14 cellular contexts compared by ENCODE assay signal in genomic region chr5:150298701-150299451, GRCh38. TPM values are rescaled to one million over a fixed set of nuclear protein-coding genes. Genes with fewer than 3 reads are reported as not detected.
DNase-seq lines count a peak whose midpoint lies in the region; ATAC-seq, FAIRE-seq and TF ChIP-seq lines count a peak whose summit lies in the region.
"Had no signal": no experiment of that assay in that cellular context is flagged by ENCODE, and none has a peak within 500 bp of the region (broad histone marks: within the 10 kb centered on the region; RNA-seq: fewer than 3 reads in every experiment).

No MANE protein-coding gene starts in this region.

- WGBS in SK-N-SH (ENCODE audit: low lambda C conversion rate): 45% methylated on average over 10 of the region's 10 CpGs
- 83 to 89% methylated on average over 10 of the region's 10 CpGs for WGBS in pancreas, 2 donors
- WGBS in HepG2 (ENCODE audit: low lambda C conversion rate): 77% methylated on average over 10 of the region's 10 CpGs

- H3K36me3 ChIP-seq in SK-N-SH (replicated peaks in 1 of 2; ENCODE audit: control insufficient read depth in 1 of 2, insufficient read depth in 2 of 2, low read length in 1 of 2) (no peaks in the 10 kb centered on the region), fibroblast of lung (ENCODE audit: control insufficient read depth, insufficient read depth, low read length) (peaks cover 2% of the 10 kb centered on the region), pancreas (no peaks in the 10 kb centered on the region), HepG2 (replicated peaks in 1 of 2; ENCODE audit: control insufficient read depth in 1 of 2, insufficient read depth in 2 of 2, low read length in 2 of 2) (no peaks in the 10 kb centered on the region; a peak in 1 of 5 replicates)
- H3K36me3 ChIP-seq: spleen had no signal

- H3K4me1 ChIP-seq in SK-N-SH (ENCODE audit: control insufficient read depth in 1 of 2, insufficient read depth in 2 of 2, low read depth in 1 of 2, low read length in 1 of 2) (peaks cover 4 to 21% of the 10 kb centered on the region in 2 experiments; a peak in 3 of 4 replicates), fibroblast of lung (ENCODE audit: control insufficient read depth, extremely low read depth, insufficient read depth, low read length) (peaks cover 37% of the 10 kb centered on the region), pancreas (peaks cover 0 to 4% (median 0%) of the 10 kb centered on the region in 3 donors), HepG2 (ENCODE audit: insufficient read depth, low read length) (peaks cover 60% of the 10 kb centered on the region)

- H3K4me2 ChIP-seq in SK-N-SH (peak overlapping the region; percentile 21; the same call in 1 of the 2 replicates), fibroblast of lung (ENCODE audit: extremely low read depth, insufficient read depth, low read length) (no peak overlapping the region), HepG2 (ENCODE audit: low read depth, low read length) (no peak overlapping the region)

- H3K9me2 ChIP-seq in SK-N-SH: no peaks in the 10 kb centered on the region

- ATAC-seq in pancreas: peak in 3 of 4 donors; percentile 13 to 28 (median 28)
- no peak for ATAC-seq in HepG2
- ATAC-seq: activated naive CD4-positive, alpha-beta T cell treated with anti-CD3 and anti-CD28 coated beads, Interleukin-2, amount 50 U/mL, for 72 hours had no signal

- FAIRE-seq in pancreas (lab: Jason Lieb, UNC): no peak
- no peak for FAIRE-seq in HepG2 (lab: Jason Lieb, UNC)
- FAIRE-seq: GM19239 had no signal

- TF ChIP-seq POLR2A in HepG2 (IDR thresholded peaks at IDR 0.05; ENCODE audit: insufficient read depth in 1 of 2, low read depth in 2 of 2, low read length in 2 of 2): no peak

- H3K4me3 ChIP-seq in SK-N-SH (ENCODE audit: low read depth in 2 of 2, low read length in 1 of 2) (no peak overlapping the region), fibroblast of lung (replicated peaks in 1 of 4; ENCODE audit: control extremely low read depth in 1 of 4, insufficient read depth in 1 of 4, low read depth in 3 of 4, low read length in 4 of 4) (no peak overlapping the region), pancreas (no peak overlapping the region), HepG2 (replicated peaks in 1 of 3; ENCODE audit: insufficient read depth in 1 of 3, low read depth in 2 of 3, low read length in 3 of 3) (no peak overlapping the region)
- H3K4me3 ChIP-seq: spleen had no signal

- peaks cover 14% of the 10 kb centered on the region for H3F3A ChIP-seq in SK-N-SH (replicated peaks; ENCODE audit: insufficient read depth)

- peak overlapping the region; percentile 34; the same call in 1 of the 2 replicates for H3K9ac ChIP-seq in SK-N-SH
- H3K9ac ChIP-seq in fibroblast of lung (ENCODE audit: insufficient read depth, low read length): no peak overlapping the region
- H3K9ac ChIP-seq in HepG2 (ENCODE audit: insufficient read depth, low read depth, low read length): no peak overlapping the region

- H3K79me2 ChIP-seq in SK-N-SH (ENCODE audit: insufficient read depth): no peaks in the 10 kb centered on the region
- peaks cover 22% of the 10 kb centered on the region for H3K79me2 ChIP-seq in fibroblast of lung (ENCODE audit: control insufficient read depth, insufficient read depth, low read length)
- H3K79me2 ChIP-seq in HepG2 (ENCODE audit: insufficient read depth, low read length): peaks cover 13% of the 10 kb centered on the region

- DNase-seq in EL (peak; percentile 95), SK-N-SH (no peak), fibroblast of lung (ENCODE audit: low read depth in 2 of 2) (peak; percentile 97), pancreas (no peak), NCI-H345 (lab: John Stamatoyannopoulos, UW) (no peak), Ammon's horn (ENCODE audit: low spot score) (no peak), HepG2 (ENCODE audit: low spot score) (no peak), GM20000 (ENCODE audit: low spot score) (no peak)
- DNase-seq: NCI-H2107, spleen, T-helper 2 cell had no signal

- BruUV-seq in HepG2 (replicated peaks; lab: Mats Ljungman, UMichigan): no TSS peak

- no peaks in the 10 kb centered on the region for H4K20me1 ChIP-seq in SK-N-SH (ENCODE audit: insufficient read depth)
- H4K20me1 ChIP-seq in fibroblast of lung (ENCODE audit: control insufficient read depth, extremely low read depth, insufficient read depth, low read length): no peaks in the 10 kb centered on the region
- H4K20me1 ChIP-seq in HepG2 (ENCODE audit: insufficient read depth, low read length): no peaks in the 10 kb centered on the region

- in situ Hi-C loops in HepG2 (cut with HindIII; ENCODE audit: extremely low pct_ligation_motif_present, low pct_unique_long_range_greater_than_20kb): loop anchor here (10.0 kb wide), 1 partner anchor 146 kb away; the partner anchor contains the start of gene RPS14

- no peaks in the 10 kb centered on the region for H3K27me3 ChIP-seq in SK-N-SH (ENCODE audit: insufficient read depth)
- no peaks in the 10 kb centered on the region for H3K27me3 ChIP-seq in fibroblast of lung (ENCODE audit: control insufficient read depth, insufficient read depth, low read length)
- H3K27me3 ChIP-seq in pancreas: peaks cover 0 to 6% (median 0%) of the 10 kb centered on the region in 4 donors
- no peaks in the 10 kb centered on the region for H3K27me3 ChIP-seq in HepG2 (ENCODE audit: control insufficient read depth in 1 of 2, insufficient read depth in 2 of 2, low read length in 2 of 2)

- POLR2A ChIA-PET in SK-N-SH (lab: Yijun Ruan, JAX): no interaction called here
- POLR2A ChIA-PET in HepG2 (lab: Yijun Ruan, JAX): interaction anchor here (1.7 kb wide), 1 partner anchor 9 kb away, joined by 5 read pairs; no protein-coding TSS in a partner anchor

- CTCF ChIA-PET in SK-N-SH (lab: Yijun Ruan, JAX): interaction anchor here (0.6 to 1.2 kb wide), 3 partner anchors 10 to 51 kb away, joined by 3 read pairs; no protein-coding TSS in a partner anchor
- CTCF ChIA-PET in HepG2 (lab: Yijun Ruan, JAX; ENCODE audit: low intra/inter-chr PET ratio, low total read pairs): no interaction called here

- intact Hi-C loops in pancreas (cut with DNase I): no loop called here
- intact Hi-C loops in HepG2 (cut with micrococcal nuclease; ENCODE audit: unreplicated experiment): no loop called here

- no peaks in the 10 kb centered on the region for H3K9me3 ChIP-seq in SK-N-SH
- no peaks in the 10 kb centered on the region for H3K9me3 ChIP-seq in fibroblast of lung (ENCODE audit: control insufficient read depth, insufficient read depth, low read depth, low read length)
- no peaks in the 10 kb centered on the region for H3K9me3 ChIP-seq in pancreas
- no peaks in the 10 kb centered on the region for H3K9me3 ChIP-seq in HepG2 (ENCODE audit: low read length)
- H3K9me3 ChIP-seq: spleen had no signal

- TF ChIP-seq RAD21 in SK-N-SH (IDR thresholded peaks at IDR 0.05; ENCODE audit: low read length): no peak
- no peak for TF ChIP-seq RAD21 in HepG2 (CRISPR knock-in tag; IDR thresholded peaks at IDR 0.05)

- no peak overlapping the region for H2AFZ ChIP-seq in SK-N-SH (ENCODE audit: low read depth)
- no peak overlapping the region for H2AFZ ChIP-seq in fibroblast of lung (ENCODE audit: low read length)
- H2AFZ ChIP-seq in HepG2 (ENCODE audit: low read length): no peak overlapping the region

- no peak for TF ChIP-seq EP300 in SK-N-SH (IDR thresholded peaks at IDR 0.05; ENCODE audit: borderline replicate concordance in 1 of 2, low read depth in 1 of 2, low read length in 1 of 2)
- TF ChIP-seq EP300 in HepG2 (IDR thresholded peaks at IDR 0.05; ENCODE audit: low read depth in 2 of 2, low read length in 2 of 2): no peak
- no peak for TF ChIP-seq EP300 in HepG2 (CRISPR knock-in tag; IDR thresholded peaks at IDR 0.05; ENCODE audit: borderline replicate concordance)

- peak overlapping the region in 1 of 2 experiments; percentile 90; a peak in 2 of 4 replicates for H3K27ac ChIP-seq in SK-N-SH (ENCODE audit: low read depth in 2 of 2, low read length in 1 of 2)
- peak overlapping the region; percentile 55 for H3K27ac ChIP-seq in fibroblast of lung (ENCODE audit: insufficient read depth, low read length)
- no peak overlapping the region for H3K27ac ChIP-seq in pancreas
- H3K27ac ChIP-seq in HepG2 (ENCODE audit: extremely low read length, insufficient read depth, low read length): no peak overlapping the region
- H3K27ac ChIP-seq: spleen had no signal

- TF ChIP-seq CTCF in SK-N-SH (IDR thresholded peaks at IDR 0.05) (no peak), fibroblast of lung (conservative IDR thresholded peaks at IDR 0.05 in 1 of 2, IDR thresholded peaks at IDR 0.05 in 1 of 2; ENCODE audit: low read depth in 1 of 2, low read length in 2 of 2) (no peak), pancreas (IDR thresholded peaks at IDR 0.05) (no peak), HepG2 (CRISPR knock-in tag; IDR thresholded peaks at IDR 0.05) (no peak), GM20000 (IDR thresholded peaks at IDR 0.05; ENCODE audit: extremely low read depth, missing control alignments) (no peak)

RNA-seq across cellular contexts. Expression of gene ARSI, which starts 3.8 kb away (rescaled TPM):
- polyA plus RNA-seq in SK-N-SH (2012; rRNA removed) (0.03 and 0.20 TPM in 2 replicates), fibroblast of lung (3.3 and 12.5 TPM in 2 replicates), pancreas (not detected), HepG2 (2011; rRNA removed) (4.2 and 6.4 TPM in 2 replicates)
- 0.01 and 0.04 TPM in 2 replicates for polyA plus RNA-seq in SK-N-SH (2012; cell fraction: cytosol; rRNA removed)
- 0.04 and 0.16 TPM in 2 replicates for polyA plus RNA-seq in SK-N-SH (2012; cell fraction: nucleus; rRNA removed)
- total RNA-seq in fibroblast of lung (5.9 and 8.5 TPM in 2 replicates), pancreas (under 1 TPM in 5 of 6 donors, not detected in 1; 0.14 to 0.87 (median 0.24) TPM), HepG2 (2016; rRNA removed; fragmentation: Illumina TruSeq; extraction: Trizol) (17.6 and 33.9 TPM in 2 replicates)
- polyA plus RNA-seq in fibroblast of lung (2012): 6.5 and 18.6 TPM in 2 replicates
- 16.3 and 29.0 TPM in 2 replicates for polyA minus RNA-seq in fibroblast of lung (ENCODE audit: low replicate concordance)
- total RNA-seq in HepG2 (2016; cell fraction: cytosol; rRNA removed; fragmentation: Illumina TruSeq; extraction: Trizol; ENCODE audit: low read depth): 3.1 and 3.4 TPM in 2 replicates
- total RNA-seq in HepG2 (2016; cell fraction: insoluble cytoplasmic fraction; rRNA removed; fragmentation: Illumina TruSeq; extraction: Trizol): 21.4 and 37.4 TPM in 2 replicates
- 11.0 and 13.0 TPM in 2 replicates for total RNA-seq in HepG2 (2016; cell fraction: membrane; rRNA removed; fragmentation: Illumina TruSeq; extraction: Trizol)
- 25.8 and 28.7 TPM in 2 replicates for total RNA-seq in HepG2 (2016; cell fraction: nucleus; rRNA removed; fragmentation: Illumina TruSeq; extraction: Trizol)
- 6.1 and 8.6 TPM in 2 replicates for polyA plus RNA-seq in HepG2 (2011; cell fraction: cytosol; rRNA removed)
- polyA plus RNA-seq in HepG2 (2011; cell fraction: nucleus; rRNA removed): 5.3 and 5.7 TPM in 2 replicates
- polyA plus RNA-seq in HepG2 (2012): 2.2 and 3.5 TPM in 2 replicates
- polyA plus RNA-seq in HepG2 (2016; cell fraction: cytosol; fragmentation: Illumina TruSeq; extraction: Trizol; ENCODE audit: low read depth): 2.1 and 2.4 TPM in 2 replicates
- polyA plus RNA-seq in HepG2 (2016; cell fraction: insoluble cytoplasmic fraction; fragmentation: Illumina TruSeq; extraction: Trizol; ENCODE audit: low read depth): 14.2 and 17.0 TPM in 2 replicates
- 5.0 and 7.0 TPM in 2 replicates for polyA plus RNA-seq in HepG2 (2016; cell fraction: membrane; fragmentation: Illumina TruSeq; extraction: Trizol; ENCODE audit: low read depth)
- 29.1 and 30.1 TPM in 2 replicates for polyA plus RNA-seq in HepG2 (2016; cell fraction: nucleus; fragmentation: Illumina TruSeq; extraction: Trizol; ENCODE audit: insufficient read depth, low read depth)
- polyA minus RNA-seq in HepG2 (2011; rRNA and poly(A)+ RNA removed; ENCODE audit: low replicate concordance): 0.07 and 16.9 TPM in 2 replicates
- 5.9 and 6.4 TPM in 2 replicates for polyA minus RNA-seq in HepG2 (2011; cell fraction: cytosol; rRNA and poly(A)+ RNA removed)
- polyA minus RNA-seq in HepG2 (2011; cell fraction: nucleus; rRNA and poly(A)+ RNA removed): 4.8 and 6.6 TPM in 2 replicates
- total RNA-seq: activated naive CD4-positive, alpha-beta T cell treated with anti-CD3 and anti-CD28 coated beads, Interleukin-2, amount 50 U/mL, for 72 hours had no signal

RNA-seq across cellular contexts. Expression of gene CAMK2A, which starts 9.3 kb away (rescaled TPM):
- polyA plus RNA-seq in SK-N-SH (2012; rRNA removed): 0.05 and 0.10 TPM in 2 replicates
- polyA plus RNA-seq in SK-N-SH (2012; cell fraction: cytosol; rRNA removed): 0.01 and 0.03 TPM in 2 replicates
- 0.05 and 0.20 TPM in 2 replicates for polyA plus RNA-seq in SK-N-SH (2012; cell fraction: nucleus; rRNA removed)
- total RNA-seq in fibroblast of lung: 0.77 and 2.1 TPM in 2 replicates
- 1.5 and 3.1 TPM in 2 replicates for polyA plus RNA-seq in fibroblast of lung
- polyA plus RNA-seq in fibroblast of lung (2012): 1.8 and 4.1 TPM in 2 replicates
- 1.3 and 2.5 TPM in 2 replicates for polyA minus RNA-seq in fibroblast of lung (ENCODE audit: low replicate concordance)
- under 1 TPM in 4 of 6 donors, not detected in 2; 0.03 to 0.19 (median 0.06) TPM for total RNA-seq in pancreas
- under 1 TPM in 1 of 2 donors, not detected in 1; 0.12 TPM for polyA plus RNA-seq in pancreas
- total RNA-seq in HepG2 (2016; rRNA removed; fragmentation: Illumina TruSeq; extraction: Trizol): 0.11 TPM in 1 of 2 replicates, not detected in the other
- not detected in 2 replicates for total RNA-seq in HepG2 (2016; cell fraction: cytosol; rRNA removed; fragmentation: Illumina TruSeq; extraction: Trizol; ENCODE audit: low read depth)
- 0.03 and 0.09 TPM in 2 replicates for total RNA-seq in HepG2 (2016; cell fraction: insoluble cytoplasmic fraction; rRNA removed; fragmentation: Illumina TruSeq; extraction: Trizol)
- total RNA-seq in HepG2 (2016; cell fraction: membrane; rRNA removed; fragmentation: Illumina TruSeq; extraction: Trizol): not detected in 2 replicates
- total RNA-seq in HepG2 (2016; cell fraction: nucleus; rRNA removed; fragmentation: Illumina TruSeq; extraction: Trizol): 0.25 and 0.40 TPM in 2 replicates
- polyA plus RNA-seq in HepG2 (2011; rRNA removed): 0.16 TPM in 1 of 2 replicates, not detected in the other
- polyA plus RNA-seq in HepG2 (2011; cell fraction: cytosol; rRNA removed): 0.03 and 0.04 TPM in 2 replicates
- 0.09 and 0.39 TPM in 2 replicates for polyA plus RNA-seq in HepG2 (2011; cell fraction: nucleus; rRNA removed)
- 0.03 and 0.08 TPM in 2 replicates for polyA plus RNA-seq in HepG2 (2012)
- polyA plus RNA-seq in HepG2 (2016; cell fraction: cytosol; fragmentation: Illumina TruSeq; extraction: Trizol; ENCODE audit: low read depth): 0.06 TPM in 1 of 2 replicates, not detected in the other
- 0.05 TPM in 1 of 2 replicates, not detected in the other for polyA plus RNA-seq in HepG2 (2016; cell fraction: insoluble cytoplasmic fraction; fragmentation: Illumina TruSeq; extraction: Trizol; ENCODE audit: low read depth)
- polyA plus RNA-seq in HepG2 (2016; cell fraction: membrane; fragmentation: Illumina TruSeq; extraction: Trizol; ENCODE audit: low read depth): not detected in 2 replicates
- polyA plus RNA-seq in HepG2 (2016; cell fraction: nucleus; fragmentation: Illumina TruSeq; extraction: Trizol; ENCODE audit: insufficient read depth, low read depth): 0.34 and 0.43 TPM in 2 replicates
- 0.14 TPM in 1 of 2 replicates, not detected in the other for polyA minus RNA-seq in HepG2 (2011; rRNA and poly(A)+ RNA removed; ENCODE audit: low replicate concordance)
- polyA minus RNA-seq in HepG2 (2011; cell fraction: cytosol; rRNA and poly(A)+ RNA removed): not detected in 2 replicates
- polyA minus RNA-seq in HepG2 (2011; cell fraction: nucleus; rRNA and poly(A)+ RNA removed): 0.12 TPM in 1 of 2 replicates, not detected in the other
- total RNA-seq: activated naive CD4-positive, alpha-beta T cell treated with anti-CD3 and anti-CD28 coated beads, Interleukin-2, amount 50 U/mL, for 72 hours; subcutaneous adipose tissue had no signal

RNA-seq across cellular contexts. Expression of gene TCOF1, which starts 58.6 kb away (rescaled TPM):
- polyA plus RNA-seq in SK-N-SH (2012; rRNA removed) (21.9 and 33.0 TPM in 2 replicates), fibroblast of lung (8.5 and 12.1 TPM in 2 replicates), pancreas (10 to 100 TPM; 15.8 to 19.9 TPM), HepG2 (2011; rRNA removed) (9.9 and 10.1 TPM in 2 replicates)
- polyA plus RNA-seq in SK-N-SH (2012; cell fraction: cytosol; rRNA removed): 17.0 and 24.0 TPM in 2 replicates
- 92.6 and 94.3 TPM in 2 replicates for polyA plus RNA-seq in SK-N-SH (2012; cell fraction: nucleus; rRNA removed)
- total RNA-seq in fibroblast of lung (10.6 and 11.0 TPM in 2 replicates), pancreas (10 to 100 TPM in 5 of 6 donors, 1 to 10 TPM in 1; 8.7 to 19.5 (median 12.8) TPM), HepG2 (2016; rRNA removed; fragmentation: Illumina TruSeq; extraction: Trizol) (41.6 and 44.5 TPM in 2 replicates)
- polyA plus RNA-seq in fibroblast of lung (2012): 20.0 and 24.0 TPM in 2 replicates
- 18.2 and 19.0 TPM in 2 replicates for polyA minus RNA-seq in fibroblast of lung (ENCODE audit: low replicate concordance)
- 7.0 and 8.0 TPM in 2 replicates for total RNA-seq in HepG2 (2016; cell fraction: cytosol; rRNA removed; fragmentation: Illumina TruSeq; extraction: Trizol; ENCODE audit: low read depth)
- 34.8 and 42.9 TPM in 2 replicates for total RNA-seq in HepG2 (2016; cell fraction: insoluble cytoplasmic fraction; rRNA removed; fragmentation: Illumina TruSeq; extraction: Trizol)
- 12.4 and 12.6 TPM in 2 replicates for total RNA-seq in HepG2 (2016; cell fraction: membrane; rRNA removed; fragmentation: Illumina TruSeq; extraction: Trizol)
- 38.8 and 43.2 TPM in 2 replicates for total RNA-seq in HepG2 (2016; cell fraction: nucleus; rRNA removed; fragmentation: Illumina TruSeq; extraction: Trizol)
- polyA plus RNA-seq in HepG2 (2011; cell fraction: cytosol; rRNA removed): 5.7 and 7.4 TPM in 2 replicates
- polyA plus RNA-seq in HepG2 (2011; cell fraction: nucleus; rRNA removed): 27.8 and 31.6 TPM in 2 replicates
- polyA plus RNA-seq in HepG2 (2012): 14.9 and 19.7 TPM in 2 replicates
- polyA plus RNA-seq in HepG2 (2016; cell fraction: cytosol; fragmentation: Illumina TruSeq; extraction: Trizol; ENCODE audit: low read depth): 2.9 and 3.4 TPM in 2 replicates
- 38.4 and 54.0 TPM in 2 replicates for polyA plus RNA-seq in HepG2 (2016; cell fraction: insoluble cytoplasmic fraction; fragmentation: Illumina TruSeq; extraction: Trizol; ENCODE audit: low read depth)
- 6.2 and 8.3 TPM in 2 replicates for polyA plus RNA-seq in HepG2 (2016; cell fraction: membrane; fragmentation: Illumina TruSeq; extraction: Trizol; ENCODE audit: low read depth)
- polyA plus RNA-seq in HepG2 (2016; cell fraction: nucleus; fragmentation: Illumina TruSeq; extraction: Trizol; ENCODE audit: insufficient read depth, low read depth): 61.9 and 69.6 TPM in 2 replicates
- polyA minus RNA-seq in HepG2 (2011; rRNA and poly(A)+ RNA removed; ENCODE audit: low replicate concordance): 16.4 and 42.6 TPM in 2 replicates
- 9.8 and 12.7 TPM in 2 replicates for polyA minus RNA-seq in HepG2 (2011; cell fraction: cytosol; rRNA and poly(A)+ RNA removed)
- polyA minus RNA-seq in HepG2 (2011; cell fraction: nucleus; rRNA and poly(A)+ RNA removed): 19.2 and 20.5 TPM in 2 replicates

Comparison
In these comparisons a context has a peak if more than half of its experiments do, and no peak if none do; other contexts are left out.
1. DNase-seq: peak in EL (single experiment) and fibroblast of lung (2 of 2); none in SK-N-SH (single experiment), pancreas (0 of 6), NCI-H345 (single experiment), Ammon's horn (single experiment), HepG2 (single experiment) and GM20000 (single experiment).